Comparison of ENCODE assay signal across 1 cellular context in the genomic region with DNA sequence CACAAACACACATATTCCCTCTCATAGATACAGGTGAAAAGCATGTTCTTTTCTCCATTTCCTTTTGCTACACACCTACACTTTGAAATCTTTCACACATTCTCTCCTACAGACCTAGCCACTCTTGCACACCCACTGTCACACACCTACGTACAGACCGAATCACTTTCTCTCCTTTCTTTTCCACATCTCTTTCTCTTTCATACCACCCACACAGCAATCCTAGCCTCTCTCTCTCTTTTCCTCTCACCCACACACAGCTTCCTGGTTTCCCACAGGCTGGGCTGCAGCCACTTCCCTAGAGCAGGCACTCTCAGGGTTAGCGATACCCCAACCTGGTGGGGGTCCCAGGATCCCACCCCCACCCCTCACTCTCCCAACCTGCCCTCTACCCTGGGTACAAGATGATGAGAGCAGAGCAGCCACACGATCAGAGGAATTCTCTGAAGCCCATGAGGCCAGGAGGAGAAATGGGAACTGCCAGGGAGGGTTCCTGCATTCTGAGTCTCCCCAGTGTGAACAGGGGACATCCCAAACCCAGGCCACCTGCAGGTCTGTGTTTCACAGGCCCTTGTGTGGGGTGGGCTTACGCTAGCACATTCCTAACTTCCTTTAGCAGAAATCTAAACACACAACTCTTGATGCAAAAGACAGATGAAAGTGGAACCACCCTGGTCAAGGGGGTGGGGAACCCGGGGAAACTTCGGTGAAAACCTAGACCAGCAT.
TF ChIP-seq lines count a peak whose summit lies in the region.

No MANE protein-coding gene starts in this region.

TF ChIP-seq in H1, 55 proteins besides CTCF, POLR2A, EP300 and RAD21:
- TF ChIP-seq HDAC6 (IDR thresholded peaks at IDR 0.05; ENCODE audit: low read depth, low read length) (no peak), SIX5 (IDR thresholded peaks at IDR 0.05; ENCODE audit: low read depth, low read length) (no peak), NRF1 (IDR thresholded peaks at IDR 0.05; ENCODE audit: low read depth, low read length) (no peak), TCF12 (IDR thresholded peaks at IDR 0.05; ENCODE audit: low read depth, low read length) (no peak), GABPA (IDR thresholded peaks at IDR 0.05; ENCODE audit: borderline replicate concordance, insufficient read depth, low read length) (no peak), SP1 (IDR thresholded peaks at IDR 0.05; ENCODE audit: low read depth, low read length) (no peak), CTBP2 (IDR thresholded peaks at IDR 0.05; ENCODE audit: borderline replicate concordance, insufficient read depth, insufficient read length, low read length) (no peak), SP4 (IDR thresholded peaks at IDR 0.05; ENCODE audit: low read length) (no peak), PHF8 (conservative IDR thresholded peaks at IDR 0.05; ENCODE audit: low read depth, low read length) (no peak), SAP30 (IDR thresholded peaks at IDR 0.05; ENCODE audit: insufficient read depth, insufficient replicate concordance, low read length) (no peak), TEAD4 (IDR thresholded peaks at IDR 0.05; ENCODE audit: low read depth, low read length) (no peak), TAF1 (IDR thresholded peaks at IDR 0.05; ENCODE audit: low read depth, low read length) (no peak), ZNF274 (IDR thresholded peaks at IDR 0.05; ENCODE audit: borderline replicate concordance, extremely low read depth, low read length) (no peak), SIN3A (conservative IDR thresholded peaks at IDR 0.05 in 1 of 2, IDR thresholded peaks at IDR 0.05 in 1 of 2; ENCODE audit: low read depth in 1 of 2, low read length in 2 of 2) (no peak), CHD2 (IDR thresholded peaks at IDR 0.05; ENCODE audit: low read length) (no peak), JUND (IDR thresholded peaks at IDR 0.05; ENCODE audit: low read length) (no peak)
- TF ChIP-seq, protein P1, sequence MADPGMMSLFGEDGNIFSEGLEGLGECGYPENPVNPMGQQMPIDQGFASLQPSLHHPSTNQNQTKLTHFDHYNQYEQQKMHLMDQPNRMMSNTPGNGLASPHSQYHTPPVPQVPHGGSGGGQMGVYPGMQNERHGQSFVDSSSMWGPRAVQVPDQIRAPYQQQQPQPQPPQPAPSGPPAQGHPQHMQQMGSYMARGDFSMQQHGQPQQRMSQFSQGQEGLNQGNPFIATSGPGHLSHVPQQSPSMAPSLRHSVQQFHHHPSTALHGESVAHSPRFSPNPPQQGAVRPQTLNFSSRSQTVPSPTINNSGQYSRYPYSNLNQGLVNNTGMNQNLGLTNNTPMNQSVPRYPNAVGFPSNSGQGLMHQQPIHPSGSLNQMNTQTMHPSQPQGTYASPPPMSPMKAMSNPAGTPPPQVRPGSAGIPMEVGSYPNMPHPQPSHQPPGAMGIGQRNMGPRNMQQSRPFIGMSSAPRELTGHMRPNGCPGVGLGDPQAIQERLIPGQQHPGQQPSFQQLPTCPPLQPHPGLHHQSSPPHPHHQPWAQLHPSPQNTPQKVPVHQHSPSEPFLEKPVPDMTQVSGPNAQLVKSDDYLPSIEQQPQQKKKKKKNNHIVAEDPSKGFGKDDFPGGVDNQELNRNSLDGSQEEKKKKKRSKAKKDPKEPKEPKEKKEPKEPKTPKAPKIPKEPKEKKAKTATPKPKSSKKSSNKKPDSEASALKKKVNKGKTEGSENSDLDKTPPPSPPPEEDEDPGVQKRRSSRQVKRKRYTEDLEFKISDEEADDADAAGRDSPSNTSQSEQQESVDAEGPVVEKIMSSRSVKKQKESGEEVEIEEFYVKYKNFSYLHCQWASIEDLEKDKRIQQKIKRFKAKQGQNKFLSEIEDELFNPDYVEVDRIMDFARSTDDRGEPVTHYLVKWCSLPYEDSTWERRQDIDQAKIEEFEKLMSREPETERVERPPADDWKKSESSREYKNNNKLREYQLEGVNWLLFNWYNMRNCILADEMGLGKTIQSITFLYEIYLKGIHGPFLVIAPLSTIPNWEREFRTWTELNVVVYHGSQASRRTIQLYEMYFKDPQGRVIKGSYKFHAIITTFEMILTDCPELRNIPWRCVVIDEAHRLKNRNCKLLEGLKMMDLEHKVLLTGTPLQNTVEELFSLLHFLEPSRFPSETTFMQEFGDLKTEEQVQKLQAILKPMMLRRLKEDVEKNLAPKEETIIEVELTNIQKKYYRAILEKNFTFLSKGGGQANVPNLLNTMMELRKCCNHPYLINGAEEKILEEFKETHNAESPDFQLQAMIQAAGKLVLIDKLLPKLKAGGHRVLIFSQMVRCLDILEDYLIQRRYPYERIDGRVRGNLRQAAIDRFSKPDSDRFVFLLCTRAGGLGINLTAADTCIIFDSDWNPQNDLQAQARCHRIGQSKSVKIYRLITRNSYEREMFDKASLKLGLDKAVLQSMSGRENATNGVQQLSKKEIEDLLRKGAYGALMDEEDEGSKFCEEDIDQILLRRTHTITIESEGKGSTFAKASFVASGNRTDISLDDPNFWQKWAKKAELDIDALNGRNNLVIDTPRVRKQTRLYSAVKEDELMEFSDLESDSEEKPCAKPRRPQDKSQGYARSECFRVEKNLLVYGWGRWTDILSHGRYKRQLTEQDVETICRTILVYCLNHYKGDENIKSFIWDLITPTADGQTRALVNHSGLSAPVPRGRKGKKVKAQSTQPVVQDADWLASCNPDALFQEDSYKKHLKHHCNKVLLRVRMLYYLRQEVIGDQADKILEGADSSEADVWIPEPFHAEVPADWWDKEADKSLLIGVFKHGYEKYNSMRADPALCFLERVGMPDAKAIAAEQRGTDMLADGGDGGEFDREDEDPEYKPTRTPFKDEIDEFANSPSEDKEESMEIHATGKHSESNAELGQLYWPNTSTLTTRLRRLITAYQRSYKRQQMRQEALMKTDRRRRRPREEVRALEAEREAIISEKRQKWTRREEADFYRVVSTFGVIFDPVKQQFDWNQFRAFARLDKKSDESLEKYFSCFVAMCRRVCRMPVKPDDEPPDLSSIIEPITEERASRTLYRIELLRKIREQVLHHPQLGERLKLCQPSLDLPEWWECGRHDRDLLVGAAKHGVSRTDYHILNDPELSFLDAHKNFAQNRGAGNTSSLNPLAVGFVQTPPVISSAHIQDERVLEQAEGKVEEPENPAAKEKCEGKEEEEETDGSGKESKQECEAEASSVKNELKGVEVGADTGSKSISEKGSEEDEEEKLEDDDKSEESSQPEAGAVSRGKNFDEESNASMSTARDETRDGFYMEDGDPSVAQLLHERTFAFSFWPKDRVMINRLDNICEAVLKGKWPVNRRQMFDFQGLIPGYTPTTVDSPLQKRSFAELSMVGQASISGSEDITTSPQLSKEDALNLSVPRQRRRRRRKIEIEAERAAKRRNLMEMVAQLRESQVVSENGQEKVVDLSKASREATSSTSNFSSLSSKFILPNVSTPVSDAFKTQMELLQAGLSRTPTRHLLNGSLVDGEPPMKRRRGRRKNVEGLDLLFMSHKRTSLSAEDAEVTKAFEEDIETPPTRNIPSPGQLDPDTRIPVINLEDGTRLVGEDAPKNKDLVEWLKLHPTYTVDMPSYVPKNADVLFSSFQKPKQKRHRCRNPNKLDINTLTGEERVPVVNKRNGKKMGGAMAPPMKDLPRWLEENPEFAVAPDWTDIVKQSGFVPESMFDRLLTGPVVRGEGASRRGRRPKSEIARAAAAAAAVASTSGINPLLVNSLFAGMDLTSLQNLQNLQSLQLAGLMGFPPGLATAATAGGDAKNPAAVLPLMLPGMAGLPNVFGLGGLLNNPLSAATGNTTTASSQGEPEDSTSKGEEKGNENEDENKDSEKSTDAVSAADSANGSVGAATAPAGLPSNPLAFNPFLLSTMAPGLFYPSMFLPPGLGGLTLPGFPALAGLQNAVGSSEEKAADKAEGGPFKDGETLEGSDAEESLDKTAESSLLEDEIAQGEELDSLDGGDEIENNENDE (IDR thresholded peaks at IDR 0.05; ENCODE audit: insufficient replicate concordance, low read length): no peak
- TF ChIP-seq, protein P2, sequence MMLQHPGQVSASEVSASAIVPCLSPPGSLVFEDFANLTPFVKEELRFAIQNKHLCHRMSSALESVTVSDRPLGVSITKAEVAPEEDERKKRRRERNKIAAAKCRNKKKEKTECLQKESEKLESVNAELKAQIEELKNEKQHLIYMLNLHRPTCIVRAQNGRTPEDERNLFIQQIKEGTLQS (IDR thresholded peaks at IDR 0.05; ENCODE audit: insufficient read depth, low read depth, low read length): no peak
